13 cellular contexts compared by ENCODE assay signal in the genomic region with DNA sequence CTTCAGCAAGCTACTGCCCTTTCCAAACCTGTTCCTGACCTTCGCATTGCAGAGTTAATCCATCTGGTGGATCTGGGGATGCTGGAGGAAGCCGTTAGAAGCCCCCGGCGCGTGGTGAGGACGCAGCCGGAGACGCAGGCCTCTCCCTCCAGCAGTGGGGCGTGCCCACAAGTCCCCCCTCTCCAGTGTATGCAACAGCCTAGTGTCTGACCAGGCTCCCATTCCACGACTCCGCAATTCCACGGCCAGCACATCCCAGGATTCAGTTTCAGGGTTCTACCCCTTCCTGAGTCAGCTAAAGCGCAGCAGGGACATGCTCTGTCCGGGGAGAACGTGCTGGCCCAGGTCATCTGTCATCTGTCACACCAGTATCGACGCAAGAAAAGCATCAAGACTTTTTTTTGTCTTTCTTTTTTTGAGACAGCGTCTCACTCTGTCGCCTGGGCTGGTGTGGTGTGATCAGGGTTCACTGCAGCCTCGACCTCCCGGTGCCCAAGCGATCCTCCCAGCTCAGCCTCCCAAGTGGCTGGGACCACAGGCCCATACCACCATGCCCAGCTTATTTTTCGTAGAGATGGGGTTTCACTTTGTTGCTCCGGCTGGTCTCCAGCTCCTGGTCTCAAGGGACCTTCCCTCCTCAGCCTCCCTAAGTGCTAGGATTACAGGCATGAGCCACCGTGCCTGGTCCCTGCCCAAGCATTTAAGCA. TPM values are rescaled to one million over a fixed set of nuclear protein-coding genes. Genes with fewer than 3 reads are reported as not detected.
A peak's percentile ranks its signal among the peaks of the same experiment; 100 is the strongest.
DNase-seq lines count a peak whose midpoint lies in the region; ATAC-seq, FAIRE-seq and TF ChIP-seq lines count a peak whose summit lies in the region.
"Had no signal": no experiment of that assay in that cellular context is flagged by ENCODE, and none has a peak within 500 bp of the region (broad histone marks: within the 10 kb centered on the region; RNA-seq: fewer than 3 reads in every experiment).

No MANE protein-coding gene starts in this region.

- H2AFZ ChIP-seq in neuronal stem cell (ENCODE audit: low read length), result peak overlapping the region; percentile 34
- no peak overlapping the region for H2AFZ ChIP-seq in PC-3 (ENCODE audit: low read length)

- no peaks in the 10 kb centered on the region for H3K79me2 ChIP-seq in PC-3 (ENCODE audit: low read length)

- ATAC-seq in RWPE2 (ENCODE audit: low read depth), result no peak
- no peak for ATAC-seq in HG03457 (IDR thresholded peaks at IDR 0.05; ENCODE audit: unreplicated experiment)
- ATAC-seq in PC-3, result no peak

- POLR2A ChIA-PET in PC-3 (lab: Charles Lee; ENCODE audit: unreplicated experiment), result interaction anchor here (0.7 kb wide), 1 partner anchor 258 kb away, joined by 3 read pairs; no protein-coding TSS in a partner anchor

- H3K4me2 ChIP-seq in neuronal stem cell (ENCODE audit: insufficient read depth, low read length, poor library complexity, severe bottlenecking) (no peak overlapping the region), PC-3 (ENCODE audit: low read length) (no peak overlapping the region)
- H3K4me2 ChIP-seq: BLaER1 treated with 17β-estradiol and CSF1 and Interleukin-3, amounts not matched to agents 10 nM and 100 nM had no signal

- no peak overlapping the region for H4K91ac ChIP-seq in neuronal stem cell (ENCODE audit: low read depth, low read length, poor library complexity)

- no peak overlapping the region for H3K14ac ChIP-seq in neuronal stem cell (ENCODE audit: low read length)

- no peak overlapping the region for H3K23ac ChIP-seq in neuronal stem cell (ENCODE audit: low read depth, low read length, poor library complexity)

- H3K36me3 Mint-ChIP-seq in glutamatergic neuron (ENCODE audit: unreplicated experiment) (no peaks in the 10 kb centered on the region), type B pancreatic cell (no peaks in the 10 kb centered on the region)
- H3K36me3 Mint-ChIP-seq: IgD-negative memory B cell had no signal

- no peak overlapping the region for H3K4ac ChIP-seq in neuronal stem cell (ENCODE audit: low read length)

- no peak overlapping the region for H4K8ac ChIP-seq in neuronal stem cell (ENCODE audit: low read depth, low read length)

- no peaks in the 10 kb centered on the region for H3K9me2 ChIP-seq in PC-3 (replicated peaks; ENCODE audit: low read length)

- H3K18ac ChIP-seq in neuronal stem cell (ENCODE audit: low read length), result no peak overlapping the region

- no peaks in the 10 kb centered on the region for H3K36me3 ChIP-seq in RWPE2 (ENCODE audit: low read depth)
- H3K36me3 ChIP-seq in neuronal stem cell (replicated peaks in 1 of 2; ENCODE audit: control insufficient read depth in 2 of 2, insufficient read depth in 2 of 2, low read length in 2 of 2), result no peaks in the 10 kb centered on the region
- H3K36me3 ChIP-seq in PC-3 (ENCODE audit: low read depth, low read length), result no peaks in the 10 kb centered on the region

- no peak overlapping the region for H2BK15ac ChIP-seq in neuronal stem cell (ENCODE audit: low read length)

- TF ChIP-seq CTCF in RWPE2 (IDR thresholded peaks at IDR 0.05; ENCODE audit: poor library complexity, severe bottlenecking), result no peak
- TF ChIP-seq CTCF in glutamatergic neuron (IDR thresholded peaks at IDR 0.05; ENCODE audit: partially characterized antibody, unreplicated experiment), result no peak
- TF ChIP-seq CTCF in type B pancreatic cell (conservative IDR thresholded peaks at IDR 0.05), result no peak
- no peak for TF ChIP-seq CTCF in PC-3 (conservative IDR thresholded peaks at IDR 0.05; ENCODE audit: low read depth, low read length)

- WGBS in neuronal stem cell (ENCODE audit: extremely low coverage in 2 of 2, insufficient read length in 2 of 2, insufficient replicate concordance in 1 of 2), 2 donors, result no CpG with 5 or more reads among the region's 25 CpGs

- H3K27ac ChIP-seq in RWPE2 (ENCODE audit: poor library complexity, severe bottlenecking) (no peak overlapping the region), neuronal stem cell (replicated peaks; ENCODE audit: low read length) (no peak overlapping the region), PC-3 (ENCODE audit: low read length) (no peak overlapping the region)
- H3K27ac ChIP-seq: BLaER1 treated with 17β-estradiol and CSF1 and Interleukin-3, amounts not matched to agents 10 nM and 100 nM had no signal

- H3K79me1 ChIP-seq in neuronal stem cell (ENCODE audit: low read depth, low read length), result peaks cover 2% of the 10 kb centered on the region

- H4K20me1 ChIP-seq in PC-3 (ENCODE audit: low read length), result no peaks in the 10 kb centered on the region

- no peaks in the 10 kb centered on the region for H3F3A ChIP-seq in PC-3 (ENCODE audit: low read length, unreplicated experiment)

- H2BK120ac ChIP-seq in neuronal stem cell (ENCODE audit: low read depth, low read length), result no peak overlapping the region

- H3K27me3 Mint-ChIP-seq in glutamatergic neuron (ENCODE audit: unreplicated experiment) (peaks cover 13% of the 10 kb centered on the region), type B pancreatic cell (peaks cover 3% of the 10 kb centered on the region)
- H3K27me3 Mint-ChIP-seq: CD4-positive, CD25-positive, alpha-beta regulatory T cell; IgD-negative memory B cell had no signal

- H3K4me3 ChIP-seq in RWPE2 (ENCODE audit: severe bottlenecking) (no peak overlapping the region), neuronal stem cell (ENCODE audit: low read length in 2 of 2) (no peak overlapping the region), PC-3 (ENCODE audit: low read length) (no peak overlapping the region)
- H3K4me3 ChIP-seq: BLaER1 treated with 17β-estradiol and CSF1 and Interleukin-3, amounts not matched to agents 10 nM and 100 nM had no signal

- H3K9me3 Mint-ChIP-seq in glutamatergic neuron (ENCODE audit: unreplicated experiment) (peaks cover 5% of the 10 kb centered on the region), type B pancreatic cell (no peaks in the 10 kb centered on the region)
- H3K9me3 Mint-ChIP-seq: CD4-positive, CD25-positive, alpha-beta regulatory T cell; IgD-negative memory B cell had no signal

- BruUV-seq in PC-3 (replicated peaks; lab: Mats Ljungman, UMichigan), result no TSS peak

- H2BK5ac ChIP-seq in neuronal stem cell (ENCODE audit: low read length), result no peak overlapping the region

- H3K4me1 ChIP-seq in RWPE2 (ENCODE audit: insufficient read depth, poor library complexity, severe bottlenecking), result peaks cover 2% of the 10 kb centered on the region
- H3K4me1 ChIP-seq in neuronal stem cell (ENCODE audit: control insufficient read depth in 2 of 2, insufficient read depth in 1 of 2, low read depth in 1 of 2, low read length in 2 of 2), result peaks cover 0 to 3% of the 10 kb centered on the region in 2 donors
- peaks cover 2% of the 10 kb centered on the region for H3K4me1 ChIP-seq in PC-3 (ENCODE audit: insufficient read depth, low read length)

- H2AK5ac ChIP-seq in neuronal stem cell (ENCODE audit: low read depth, low read length), result no peak overlapping the region

- H2BK12ac ChIP-seq in neuronal stem cell (ENCODE audit: low read length), result no peak overlapping the region

- H3K9me3 ChIP-seq in RWPE2 (ENCODE audit: severe bottlenecking) (no peaks in the 10 kb centered on the region), neuronal stem cell (replicated peaks in 1 of 2; ENCODE audit: control insufficient read depth in 2 of 2, insufficient read depth in 1 of 2, low read depth in 1 of 2, low read length in 2 of 2) (no peaks in the 10 kb centered on the region), PC-3 (ENCODE audit: low read length) (no peaks in the 10 kb centered on the region)
- H3K9me3 ChIP-seq: BLaER1 treated with 17β-estradiol and CSF1 and Interleukin-3, amounts not matched to agents 10 nM and 100 nM had no signal

- CTCF ChIA-PET in PC-3 (lab: Charles Lee), result no interaction called here

- peaks cover 16% of the 10 kb centered on the region for H3K4me1 Mint-ChIP-seq in glutamatergic neuron (ENCODE audit: low read depth, unreplicated experiment)
- H3K4me1 Mint-ChIP-seq in type B pancreatic cell (ENCODE audit: unreplicated experiment), result peaks cover 8% of the 10 kb centered on the region

- H3K4me3 Mint-ChIP-seq in glutamatergic neuron (ENCODE audit: unreplicated experiment) (peak overlapping the region; percentile 46), type B pancreatic cell (no peak overlapping the region)

- H3K9ac ChIP-seq in neuronal stem cell (ENCODE audit: low read depth, low read length, poor library complexity) (peak overlapping the region; percentile 53), PC-3 (ENCODE audit: low read length) (no peak overlapping the region)

- H3K27me3 ChIP-seq in RWPE2 (ENCODE audit: insufficient read depth, poor library complexity, severe bottlenecking), result no peaks in the 10 kb centered on the region
- H3K27me3 ChIP-seq in neuronal stem cell (ENCODE audit: control insufficient read depth in 3 of 3, insufficient read depth in 3 of 3, low read depth in 1 of 3, low read length in 3 of 3), result peaks cover 0 to 2% (median 0%) of the 10 kb centered on the region in 3 experiments
- no peaks in the 10 kb centered on the region for H3K27me3 ChIP-seq in PC-3 (ENCODE audit: low read length)
- H3K27me3 ChIP-seq: BLaER1 treated with 17β-estradiol and CSF1 and Interleukin-3, amounts not matched to agents 10 nM and 100 nM had no signal

- FAIRE-seq in urothelium cell line (lab: Jason Lieb, UNC), result no peak

- DNase-seq in RWPE2 (ENCODE audit: low spot score), result peak; percentile 52
- DNase-seq in glutamatergic neuron, result no peak
- DNase-seq in neuronal stem cell (ENCODE audit: low spot score), result no peak
- no peak for DNase-seq in type B pancreatic cell (ENCODE audit: extremely low spot score, unreplicated experiment)
- DNase-seq in urothelium cell line (ENCODE audit: low spot score), result no peak
- DNase-seq in PC-3, result no peak
- DNase-seq: ACHN; CD4-positive, CD25-positive, alpha-beta regulatory T cell; DMS 273 treated with DMSO at 0.1 percent for 48 hours; H7 had no signal

- intact Hi-C loops in PC-3 (cut with micrococcal nuclease), result no loop called here

- H3K27ac Mint-ChIP-seq in glutamatergic neuron (ENCODE audit: unreplicated experiment) (peak overlapping the region; percentile 84), type B pancreatic cell (peak overlapping the region; percentile 39)
- H3K27ac Mint-ChIP-seq: IgD-negative memory B cell had no signal

RNA-seq across cellular contexts. Expression of a gene that starts 8.0 kb away (rescaled TPM):
- total RNA-seq in glutamatergic neuron (ENCODE audit: unreplicated experiment), result 2,051 TPM
- 54.3 TPM for polyA plus RNA-seq in neuronal stem cell (2013, experiment 1 of 2)
- 50.1 TPM for polyA plus RNA-seq in neuronal stem cell (2013, experiment 2 of 2)
- 413 and 489 TPM in 2 replicates for total RNA-seq in type B pancreatic cell (ENCODE audit: low replicate concordance)
- total RNA-seq in PC-3 (2014; rRNA removed), result 606 and 701 TPM in 2 replicates
